ENCODE assay signal across 12 cellular contexts in genomic region chr20:58251979-58252591, GRCh38. TPM values are rescaled to one million over a fixed set of nuclear protein-coding genes. Genes with fewer than 3 reads are reported as not detected.
DNase-seq lines count a peak whose midpoint lies in the region; ATAC-seq and TF ChIP-seq lines count a peak whose summit lies in the region.
"Had no signal": no experiment of that assay in that cellular context is flagged by ENCODE, and none has a peak within 500 bp of the region (broad histone marks: within the 10 kb centered on the region; RNA-seq: fewer than 3 reads in every experiment).

No MANE protein-coding gene starts in this region.

- H3K4me2 ChIP-seq in PC-3 (ENCODE audit: low read length) (peak overlapping the region; percentile 57), skeletal muscle satellite cell (ENCODE audit: low read length) (peak overlapping the region; percentile 51)

- H3K36me3 ChIP-seq in PC-3 (ENCODE audit: low read depth, low read length) (peaks cover 21% of the 10 kb centered on the region), skeletal muscle satellite cell (ENCODE audit: insufficient read depth, low read length) (peaks cover 33% of the 10 kb centered on the region), endodermal cell (ENCODE audit: control insufficient read depth, insufficient read depth, low read length) (peaks cover 50% of the 10 kb centered on the region)

- TF ChIP-seq CTCF in activated CD8-positive, alpha-beta T cell treated with anti-CD3 and anti-CD28 coated beads for 36 hours (IDR thresholded peaks at IDR 0.05) = no peak
- TF ChIP-seq CTCF in PC-3 (conservative IDR thresholded peaks at IDR 0.05; ENCODE audit: low read depth, low read length) = no peak
- no peak for TF ChIP-seq CTCF in endodermal cell (conservative IDR thresholded peaks at IDR 0.05)

- H3K4me3 ChIP-seq in PC-3 (ENCODE audit: low read length) (peak overlapping the region; percentile 9), skeletal muscle satellite cell (ENCODE audit: low read length) (no peak overlapping the region), endodermal cell (ENCODE audit: low read length) (no peak overlapping the region)
- H3K4me3 ChIP-seq: BLaER1 treated with 17β-estradiol and CSF1 and Interleukin-3, amounts not matched to agents 10 nM and 100 nM had no signal

- H3K4me1 ChIP-seq in PC-3 (ENCODE audit: insufficient read depth, low read length) (peaks cover 28% of the 10 kb centered on the region), skeletal muscle satellite cell (ENCODE audit: control insufficient read depth, insufficient read depth, low read length) (peaks cover 13% of the 10 kb centered on the region), endodermal cell (ENCODE audit: control insufficient read depth, insufficient read depth, low read length) (no peaks in the 10 kb centered on the region)

- H3K27ac ChIP-seq in PC-3 (ENCODE audit: low read length) (peak overlapping the region; percentile 89), epithelial cell of prostate (peak overlapping the region; percentile 73), endodermal cell (ENCODE audit: low read depth, low read length) (no peak overlapping the region)

- DNase-seq in activated CD8-positive, alpha-beta T cell treated with anti-CD3 and anti-CD28 coated beads for 36 hours = no peak
- DNase-seq in activated CD8-positive, alpha-beta T cell treated with anti-CD3 and anti-CD28 coated beads, Interleukin-2, amount 10 ng/mL, durations not matched to agents 7 days and 5 days = no peak
- DNase-seq in PC-3 (peak; percentile 99), epithelial cell of prostate (ENCODE audit: low read depth, low spot score) (peak; percentile 80), endodermal cell (no peak), immature natural killer cell (no peak)
- DNase-seq in stimulated activated CD4-positive, alpha-beta T cell treated with anti-CD3 and anti-CD28 coated beads, Interleukin-2, amount 100 ng/mL, for 24 hours = no peak
- DNase-seq: H9 had no signal

- CTCF ChIA-PET in activated CD8-positive, alpha-beta T cell treated with anti-CD3 and anti-CD28 coated beads for 36 hours (lab: Charles Lee) = no interaction called here
- CTCF ChIA-PET in activated CD8-positive, alpha-beta T cell treated with anti-CD3 and anti-CD28 coated beads, Interleukin-2, amount 10 ng/mL, durations not matched to agents 7 days and 5 days (lab: Charles Lee) = no interaction called here
- CTCF ChIA-PET in PC-3 (lab: Charles Lee) = interaction anchor here (0.6 kb wide), 1 partner anchor 58 kb away, joined by 6 read pairs; no protein-coding TSS in a partner anchor

- peak; percentile 53 for ATAC-seq in activated CD8-positive, alpha-beta T cell treated with anti-CD3 and anti-CD28 coated beads for 36 hours
- ATAC-seq in activated CD8-positive, alpha-beta T cell treated with anti-CD3 and anti-CD28 coated beads, Interleukin-2, amount 10 ng/mL, durations not matched to agents 7 days and 5 days = no peak
- ATAC-seq in PC-3 = peak; percentile 98
- ATAC-seq: natural killer cell treated with Interleukin-12 subunit alpha and Interleukin-12 subunit beta and Interleukin-15 and Interleukin-18, amount 100 ng/mL, for 72 hours had no signal

- H3K36me3 Mint-ChIP-seq in activated CD8-positive, alpha-beta T cell treated with anti-CD3 and anti-CD28 coated beads for 36 hours (ENCODE audit: low read depth) = peaks cover 31% of the 10 kb centered on the region
- peaks cover 35% of the 10 kb centered on the region for H3K36me3 Mint-ChIP-seq in activated CD8-positive, alpha-beta T cell treated with anti-CD3 and anti-CD28 coated beads, Interleukin-2, amount 10 ng/mL, durations not matched to agents 7 days and 5 days (ENCODE audit: low read depth)
- H3K36me3 Mint-ChIP-seq in endodermal cell (ENCODE audit: low read depth) (peaks cover 50% of the 10 kb centered on the region), immature natural killer cell (peaks cover 24 to 33% (median 29%) of the 10 kb centered on the region in 3 donors)

- no peak overlapping the region for H3K27ac Mint-ChIP-seq in activated CD8-positive, alpha-beta T cell treated with anti-CD3 and anti-CD28 coated beads for 36 hours
- H3K27ac Mint-ChIP-seq in activated CD8-positive, alpha-beta T cell treated with anti-CD3 and anti-CD28 coated beads, Interleukin-2, amount 10 ng/mL, durations not matched to agents 7 days and 5 days = no peak overlapping the region
- H3K27ac Mint-ChIP-seq in endodermal cell = no peak overlapping the region
- H3K27ac Mint-ChIP-seq in immature natural killer cell = no peak overlapping the region
- H3K27ac Mint-ChIP-seq: H9; IgD-negative memory B cell; natural killer cell treated with Interleukin-12 subunit alpha and Interleukin-12 subunit beta and Interleukin-15 and Interleukin-18, amount 100 ng/mL, for 72 hours had no signal

- no peak overlapping the region for H3K4me3 Mint-ChIP-seq in activated CD8-positive, alpha-beta T cell treated with anti-CD3 and anti-CD28 coated beads for 36 hours
- H3K4me3 Mint-ChIP-seq in activated CD8-positive, alpha-beta T cell treated with anti-CD3 and anti-CD28 coated beads, Interleukin-2, amount 10 ng/mL, durations not matched to agents 7 days and 5 days = no peak overlapping the region
- H3K4me3 Mint-ChIP-seq in endodermal cell (no peak overlapping the region), immature natural killer cell (no peak overlapping the region)
- H3K4me3 Mint-ChIP-seq: H9; natural killer cell treated with Interleukin-12 subunit alpha and Interleukin-12 subunit beta and Interleukin-15 and Interleukin-18, amount 100 ng/mL, for 72 hours had no signal

- H3K9me3 ChIP-seq in PC-3 (ENCODE audit: low read length) (peaks cover 13% of the 10 kb centered on the region), skeletal muscle satellite cell (replicated peaks; ENCODE audit: low read length) (no peaks in the 10 kb centered on the region), endodermal cell (ENCODE audit: control insufficient read depth, low read length) (peaks cover 15% of the 10 kb centered on the region)

- POLR2A ChIA-PET in activated CD8-positive, alpha-beta T cell treated with anti-CD3 and anti-CD28 coated beads for 36 hours (lab: Charles Lee) = no interaction called here
- POLR2A ChIA-PET in activated CD8-positive, alpha-beta T cell treated with anti-CD3 and anti-CD28 coated beads, Interleukin-2, amount 10 ng/mL, durations not matched to agents 7 days and 5 days (lab: Charles Lee) = no interaction called here
- POLR2A ChIA-PET in PC-3 (lab: Charles Lee; ENCODE audit: unreplicated experiment) = interaction anchor here (0.6 kb wide), 2 partner anchors 52 to 81 kb away, joined by 3 to 5 read pairs; no protein-coding TSS in a partner anchor

- no TSS peak for BruUV-seq in PC-3 (replicated peaks; lab: Mats Ljungman, UMichigan)

- no peaks in the 10 kb centered on the region for H4K20me1 ChIP-seq in PC-3 (ENCODE audit: low read length)
- H4K20me1 ChIP-seq: BLaER1 treated with 17β-estradiol and CSF1 and Interleukin-3, amounts not matched to agents 10 nM and 100 nM had no signal

- peaks cover 24% of the 10 kb centered on the region for H3K4me1 Mint-ChIP-seq in activated CD8-positive, alpha-beta T cell treated with anti-CD3 and anti-CD28 coated beads for 36 hours (ENCODE audit: low read depth)
- H3K4me1 Mint-ChIP-seq in activated CD8-positive, alpha-beta T cell treated with anti-CD3 and anti-CD28 coated beads, Interleukin-2, amount 10 ng/mL, durations not matched to agents 7 days and 5 days (ENCODE audit: low read depth) = peaks cover 10% of the 10 kb centered on the region
- H3K4me1 Mint-ChIP-seq in endodermal cell (peaks cover 8% of the 10 kb centered on the region), immature natural killer cell (peaks cover 8 to 14% of the 10 kb centered on the region in 2 donors)

- WGBS in endodermal cell (ENCODE audit: insufficient coverage in 1 of 2, insufficient read length in 1 of 2), 2 experiments = 83 to 92% methylated on average over 1 to 2 of the region's 2 CpGs

- intact Hi-C loops in activated CD8-positive, alpha-beta T cell treated with anti-CD3 and anti-CD28 coated beads for 36 hours (cut with micrococcal nuclease) = no loop called here
- intact Hi-C loops in PC-3 (cut with micrococcal nuclease) = loop anchor here (1.0 kb wide), 1 partner anchor 90 kb away; no protein-coding TSS in a partner anchor

- H3K27me3 ChIP-seq in PC-3 (ENCODE audit: low read length) (no peaks in the 10 kb centered on the region), skeletal muscle satellite cell (ENCODE audit: control insufficient read depth, insufficient read depth, low read length) (no peaks in the 10 kb centered on the region), endodermal cell (ENCODE audit: control insufficient read depth, insufficient read depth, low read length, poor library complexity, severe bottlenecking) (no peaks in the 10 kb centered on the region)
- H3K27me3 ChIP-seq: BLaER1 treated with 17β-estradiol and CSF1 and Interleukin-3, amounts not matched to agents 10 nM and 100 nM had no signal

- H3K9me2 ChIP-seq in PC-3 (replicated peaks; ENCODE audit: low read length) = no peaks in the 10 kb centered on the region

- peaks cover 16% of the 10 kb centered on the region for H3F3A ChIP-seq in PC-3 (ENCODE audit: low read length, unreplicated experiment)

- H3K9ac ChIP-seq in PC-3 (ENCODE audit: low read length) (peak overlapping the region; percentile 46), skeletal muscle satellite cell (ENCODE audit: low read depth, low read length) (no peak overlapping the region), endodermal cell (ENCODE audit: extremely low read depth, low read length, poor library complexity, severe bottlenecking) (no peak overlapping the region)
- H3K9ac ChIP-seq: BLaER1 treated with 17β-estradiol and CSF1 and Interleukin-3, amounts not matched to agents 10 nM and 100 nM had no signal

- H3K27me3 Mint-ChIP-seq in activated CD8-positive, alpha-beta T cell treated with anti-CD3 and anti-CD28 coated beads for 36 hours = no peaks in the 10 kb centered on the region
- no peaks in the 10 kb centered on the region for H3K27me3 Mint-ChIP-seq in activated CD8-positive, alpha-beta T cell treated with anti-CD3 and anti-CD28 coated beads, Interleukin-2, amount 10 ng/mL, durations not matched to agents 7 days and 5 days (ENCODE audit: low read depth)
- H3K27me3 Mint-ChIP-seq in endodermal cell (ENCODE audit: insufficient read depth) = no peaks in the 10 kb centered on the region
- peaks cover 0 to 3% (median 0%) of the 10 kb centered on the region in 3 donors for H3K27me3 Mint-ChIP-seq in immature natural killer cell (ENCODE audit: low read depth in 3 of 3)
- H3K27me3 Mint-ChIP-seq: IgD-negative memory B cell; natural killer cell treated with Interleukin-12 subunit alpha and Interleukin-12 subunit beta and Interleukin-15 and Interleukin-18, amount 100 ng/mL, for 72 hours had no signal

- peaks cover 6% of the 10 kb centered on the region for H3K9me3 Mint-ChIP-seq in activated CD8-positive, alpha-beta T cell treated with anti-CD3 and anti-CD28 coated beads for 36 hours
- no peaks in the 10 kb centered on the region for H3K9me3 Mint-ChIP-seq in activated CD8-positive, alpha-beta T cell treated with anti-CD3 and anti-CD28 coated beads, Interleukin-2, amount 10 ng/mL, durations not matched to agents 7 days and 5 days (ENCODE audit: insufficient read depth)
- peaks cover 14% of the 10 kb centered on the region for H3K9me3 Mint-ChIP-seq in endodermal cell
- H3K9me3 Mint-ChIP-seq in immature natural killer cell = no peaks in the 10 kb centered on the region
- H3K9me3 Mint-ChIP-seq: IgD-negative memory B cell; natural killer cell treated with Interleukin-12 subunit alpha and Interleukin-12 subunit beta and Interleukin-15 and Interleukin-18, amount 100 ng/mL, for 72 hours had no signal

- H3K79me2 ChIP-seq in PC-3 (ENCODE audit: low read length) = no peaks in the 10 kb centered on the region

- no peak overlapping the region for H2AFZ ChIP-seq in PC-3 (ENCODE audit: low read length)

RNA-seq across cellular contexts. Expression of gene ANKRD60, which starts 23.6 kb away (rescaled TPM):
- total RNA-seq in activated CD8-positive, alpha-beta T cell treated with anti-CD3 and anti-CD28 coated beads for 36 hours = not detected
- not detected for total RNA-seq in activated CD8-positive, alpha-beta T cell treated with anti-CD3 and anti-CD28 coated beads, Interleukin-2, amount 10 ng/mL, durations not matched to agents 7 days and 5 days
- total RNA-seq in PC-3 (2014; rRNA removed) (not detected in 2 replicates), endodermal cell (not detected)
- not detected in 2 replicates for total RNA-seq in skeletal muscle satellite cell (2012; rRNA removed)
- not detected for polyA plus RNA-seq in endodermal cell (2013, experiment 1 of 2)
- polyA plus RNA-seq in endodermal cell (2013, experiment 2 of 2) = not detected
- polyA plus RNA-seq in immature natural killer cell = not detected
- total RNA-seq: H9; natural killer cell treated with Interleukin-12 subunit alpha and Interleukin-12 subunit beta and Interleukin-15 and Interleukin-18, amount 100 ng/mL, for 72 hours had no signal
- polyA plus RNA-seq: IgD-negative memory B cell had no signal

RNA-seq across cellular contexts. Expression of gene RAB22A, which starts 57.4 kb away (rescaled TPM):
- total RNA-seq in activated CD8-positive, alpha-beta T cell treated with anti-CD3 and anti-CD28 coated beads for 36 hours = 1 to 10 TPM; 8.3 to 9.0 TPM
- 10 to 100 TPM; 16.0 to 17.3 TPM for total RNA-seq in activated CD8-positive, alpha-beta T cell treated with anti-CD3 and anti-CD28 coated beads, Interleukin-2, amount 10 ng/mL, durations not matched to agents 7 days and 5 days
- 47.4 and 55.0 TPM in 2 replicates for total RNA-seq in PC-3 (2014; rRNA removed)
- total RNA-seq in skeletal muscle satellite cell (2012; rRNA removed) = 13.2 and 15.1 TPM in 2 replicates
- total RNA-seq in endodermal cell = 10 to 100 TPM in 1 of 2 donors, 1 to 10 TPM in 1; 8.4 to 11.6 TPM
- polyA plus RNA-seq in endodermal cell (2013, experiment 1 of 2) = 9.2 TPM
- polyA plus RNA-seq in endodermal cell (2013, experiment 2 of 2) = 10.2 TPM
- 10 to 100 TPM; 14.1 to 21.7 (median 18.5) TPM for polyA plus RNA-seq in immature natural killer cell

Comparison
In these comparisons a context has a peak if more than half of its experiments do, and no peak if none do; other contexts are left out.
1. DNase-seq: peak in PC-3 (single experiment) and epithelial cell of prostate (single experiment); none in activated CD8-positive, alpha-beta T cell treated with anti-CD3 and anti-CD28 coated beads for 36 hours (single experiment), activated CD8-positive, alpha-beta T cell treated with anti-CD3 and anti-CD28 coated beads, Interleukin-2, amount 10 ng/mL, durations not matched to agents 7 days and 5 days (single experiment), endodermal cell (single experiment), stimulated activated CD4-positive, alpha-beta T cell treated with anti-CD3 and anti-CD28 coated beads, Interleukin-2, amount 100 ng/mL, for 24 hours (0 of 2) and immature natural killer cell (0 of 3).